In the genomic region with DNA sequence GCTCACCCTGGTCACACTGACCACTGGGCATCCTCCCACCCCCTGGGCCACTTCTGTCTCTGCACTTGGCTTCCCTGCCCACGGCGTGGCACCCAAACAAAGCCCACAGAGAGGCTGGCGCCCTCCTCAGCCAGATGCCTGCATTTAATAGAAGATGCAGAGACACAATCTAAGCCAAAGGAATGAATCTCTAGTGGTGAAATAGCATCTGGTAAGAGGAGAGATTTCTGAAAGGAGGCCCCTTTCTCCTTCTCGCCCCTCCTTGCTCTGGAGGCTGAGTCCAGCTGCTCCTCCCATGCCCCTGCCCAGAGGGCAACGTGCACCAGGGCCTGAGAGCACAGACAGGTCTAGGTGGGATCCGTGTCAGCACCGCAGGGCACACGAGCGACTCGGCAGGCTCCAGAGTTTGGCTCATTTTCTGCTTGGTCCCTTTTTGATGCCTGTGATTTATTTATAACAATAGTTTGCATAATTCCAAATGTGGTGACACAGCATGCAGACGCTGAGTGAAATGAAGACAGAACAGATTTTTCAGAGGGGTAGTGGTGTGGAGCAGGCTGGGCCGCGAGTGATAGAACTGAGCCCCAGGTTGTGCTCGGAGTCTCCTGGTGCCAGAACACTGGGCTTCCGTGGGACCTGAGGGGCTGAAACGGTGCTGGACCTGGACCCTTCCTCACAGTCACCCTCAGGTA, we compare ENCODE assay signal across 9 cellular contexts.
A peak's percentile ranks its signal among the peaks of the same experiment; 100 is the strongest.
DNase-seq lines count a peak whose midpoint lies in the region; ATAC-seq and TF ChIP-seq lines count a peak whose summit lies in the region.
"Had no signal": no experiment of that assay in that cellular context is flagged by ENCODE, and none has a peak within 500 bp of the region (broad histone marks: within the 10 kb centered on the region; RNA-seq: fewer than 3 reads in every experiment).

No MANE protein-coding gene starts in this region.

- no peaks in the 10 kb centered on the region for H3K4me1 ChIP-seq in cardiac muscle cell (ENCODE audit: low read depth)
- H3K4me1 ChIP-seq in heart right ventricle: peaks cover 0 to 7% (median 0%) of the 10 kb centered on the region in 9 donors

- H3K9me3 ChIP-seq in cardiac muscle cell (ENCODE audit: low read depth) (no peaks in the 10 kb centered on the region), heart right ventricle (no peaks in the 10 kb centered on the region)
- H3K9me3 ChIP-seq: testis had no signal

- DNase-seq in cardiac muscle cell (ENCODE audit: low read depth in 1 of 2, low spot score in 1 of 2): no peak
- no peak for DNase-seq in heart right ventricle
- DNase-seq in coronary artery (ENCODE audit: low spot score): peak; percentile 54
- DNase-seq in type B pancreatic cell (ENCODE audit: extremely low spot score, unreplicated experiment): peak; percentile 51
- no peak for DNase-seq in H4 (ENCODE audit: low spot score)

- H3K27ac Mint-ChIP-seq in type B pancreatic cell: no peak overlapping the region

- no peak overlapping the region for H3K4me3 Mint-ChIP-seq in type B pancreatic cell

- H3K36me3 Mint-ChIP-seq in type B pancreatic cell: no peaks in the 10 kb centered on the region

- TF ChIP-seq CTCF in cardiac muscle cell (IDR thresholded peaks at IDR 0.05; ENCODE audit: low read depth, low read length): peak; percentile 7
- no peak for TF ChIP-seq CTCF in heart right ventricle (IDR thresholded peaks at IDR 0.05)
- TF ChIP-seq CTCF in LNCAP (IDR thresholded peaks at IDR 0.05): peak; percentile 15; the same call in 1 of the 2 replicates
- no peak for TF ChIP-seq CTCF in coronary artery (IDR thresholded peaks at IDR 0.05)
- no peak for TF ChIP-seq CTCF in type B pancreatic cell (conservative IDR thresholded peaks at IDR 0.05)

- H3K9me3 Mint-ChIP-seq in type B pancreatic cell: no peaks in the 10 kb centered on the region

- H3K4me3 ChIP-seq in cardiac muscle cell (no peak overlapping the region), heart right ventricle (no peak overlapping the region), coronary artery (no peak overlapping the region)
- H3K4me3 ChIP-seq: testis had no signal

- H3K36me3 ChIP-seq in cardiac muscle cell: no peaks in the 10 kb centered on the region
- H3K36me3 ChIP-seq in heart right ventricle: no peaks in the 10 kb centered on the region

- H3K27me3 ChIP-seq in cardiac muscle cell (no peaks in the 10 kb centered on the region), heart right ventricle (peaks cover 0 to 11% (median 0%) of the 10 kb centered on the region in 7 donors)
- H3K27me3 ChIP-seq: testis had no signal

- H3K4me1 Mint-ChIP-seq in type B pancreatic cell (ENCODE audit: unreplicated experiment): peaks cover 43% of the 10 kb centered on the region

- ATAC-seq in heart right ventricle: no peak
- no peak for ATAC-seq in HG02884 (IDR thresholded peaks at IDR 0.05; ENCODE audit: unreplicated experiment)
- no peak for ATAC-seq in GM19328 (IDR thresholded peaks at IDR 0.05; ENCODE audit: unreplicated experiment)

- WGBS in heart right ventricle, 2 donors: 86 to 92% methylated on average over 16 of the region's 16 CpGs

- intact Hi-C loops in heart right ventricle (cut with DNase I): no loop called here

- no peak overlapping the region for H3K27ac ChIP-seq in cardiac muscle cell
- H3K27ac ChIP-seq in heart right ventricle: no peak overlapping the region
- H3K27ac ChIP-seq in coronary artery: no peak overlapping the region
- H3K27ac ChIP-seq: testis had no signal

- peaks cover 1% of the 10 kb centered on the region for H3K27me3 Mint-ChIP-seq in type B pancreatic cell

Comparison
In these comparisons a context has a peak if more than half of its experiments do, and no peak if none do; other contexts are left out.
1. CTCF ChIP-seq: peak in cardiac muscle cell (single experiment) and LNCAP (single experiment); none in heart right ventricle (0 of 9), coronary artery (single experiment) and type B pancreatic cell (single experiment).
2. DNase-seq: peak in coronary artery (single experiment) and type B pancreatic cell (single experiment); none in cardiac muscle cell (0 of 2), heart right ventricle (0 of 2) and H4 (single experiment).